In genomic region chr12:24808651-24809050, GRCh38 we compare ENCODE assay signal across 20 cellular contexts.
"Had no signal": no experiment of that assay in that cellular context is flagged by ENCODE, and none has a peak within 500 bp of the region (broad histone marks: within the 10 kb centered on the region; RNA-seq: fewer than 3 reads in every experiment).

No MANE protein-coding gene starts in this region.

- DNase-seq: colonic mucosa; cortex of kidney; effector CD8-positive, alpha-beta T cell; effector memory CD8-positive, alpha-beta T cell; endodermal cell; foreskin keratinocyte; heart left ventricle; hypothalamus; immature natural killer cell; islet precursor cell; kidney; kidney glomerular epithelial cell; left cardiac atrium; left lung; left ventricle myocardium superior; lower lobe of right lung; mesenchymal stem cell had no signal

- ATAC-seq: effector memory CD8-positive, alpha-beta T cell; foreskin keratinocyte; gastroesophageal sphincter; heart left ventricle; left cardiac atrium; left lung; left ventricle myocardium superior; lower lobe of right lung had no signal

- H3K4me3 ChIP-seq: colonic mucosa, esophagus muscularis mucosa, gastroesophageal sphincter, heart left ventricle, hepatocyte, left lung, lower lobe of right lung had no signal
